ENCODE assay signal across 16 cellular contexts in genomic region chrX:46236411-46236810, GRCh38.
A peak's percentile ranks its signal among the peaks of the same experiment; 100 is the strongest.
DNase-seq lines count a peak whose midpoint lies in the region.
"Had no signal": no experiment of that assay in that cellular context is flagged by ENCODE, and none has a peak within 500 bp of the region (broad histone marks: within the 10 kb centered on the region; RNA-seq: fewer than 3 reads in every experiment).

No MANE protein-coding gene starts in this region.

- H3K27me3 Mint-ChIP-seq in activated naive CD8-positive, alpha-beta T cell = no peaks in the 10 kb centered on the region
- no peaks in the 10 kb centered on the region for H3K27me3 Mint-ChIP-seq in activated naive CD8-positive, alpha-beta T cell treated with anti-CD3 and anti-CD28 coated beads for 36 hours
- H3K27me3 Mint-ChIP-seq: B cell had no signal

- H3K27ac Mint-ChIP-seq in activated naive CD8-positive, alpha-beta T cell = peak overlapping the region; percentile 66
- H3K27ac Mint-ChIP-seq in activated naive CD8-positive, alpha-beta T cell treated with anti-CD3 and anti-CD28 coated beads for 36 hours = no peak overlapping the region
- H3K27ac Mint-ChIP-seq: B cell had no signal

- H3K4me3 Mint-ChIP-seq in activated naive CD8-positive, alpha-beta T cell = no peak overlapping the region
- H3K4me3 Mint-ChIP-seq in activated naive CD8-positive, alpha-beta T cell treated with anti-CD3 and anti-CD28 coated beads for 36 hours = no peak overlapping the region
- H3K4me3 Mint-ChIP-seq: B cell had no signal

- H3K9me3 Mint-ChIP-seq in activated naive CD8-positive, alpha-beta T cell (ENCODE audit: low read depth) = no peaks in the 10 kb centered on the region
- H3K9me3 Mint-ChIP-seq in activated naive CD8-positive, alpha-beta T cell treated with anti-CD3 and anti-CD28 coated beads for 36 hours = no peaks in the 10 kb centered on the region

- H3K4me1 Mint-ChIP-seq in activated naive CD8-positive, alpha-beta T cell (ENCODE audit: low read depth) = peaks cover 7% of the 10 kb centered on the region
- H3K4me1 Mint-ChIP-seq in activated naive CD8-positive, alpha-beta T cell treated with anti-CD3 and anti-CD28 coated beads for 36 hours = no peaks in the 10 kb centered on the region
- H3K4me1 Mint-ChIP-seq: B cell had no signal

- H3K36me3 Mint-ChIP-seq in activated naive CD8-positive, alpha-beta T cell = no peaks in the 10 kb centered on the region
- no peaks in the 10 kb centered on the region for H3K36me3 Mint-ChIP-seq in activated naive CD8-positive, alpha-beta T cell treated with anti-CD3 and anti-CD28 coated beads for 36 hours

- DNase-seq in activated naive CD8-positive, alpha-beta T cell treated with anti-CD3 and anti-CD28 coated beads for 36 hours = no peak
- peak; percentile 2 for DNase-seq in RKO (ENCODE audit: low spot score)
- DNase-seq in fibroblast of peridontal ligament (ENCODE audit: extremely low read depth) = peak; percentile 14
- no peak for DNase-seq in NCI-H1436 (lab: John Stamatoyannopoulos, UW)
- DNase-seq in stimulated activated CD4-positive, alpha-beta T cell treated with anti-CD3 and anti-CD28 coated beads, Interleukin-12 subunit alpha, Interleukin-12 subunit beta, amount 100 ng/mL, for 4 hours = no peak
- DNase-seq in SIG-M5 treated with dmso at 0.1 percent for 504 hours (lab: John Stamatoyannopoulos, UW; ENCODE audit: unreplicated experiment) = no peak
- DNase-seq: DMS79 treated with DMSO at 0.1 percent for 48 hours, GOT3, KG1, NCI-H1105 treated with DMSO at 0.1 percent for 48 hours, NCI-H1694 treated with DMSO at 0.1 percent for 48 hours, NCI-H510A, NCI-H774, PC-3 had no signal

Comparison
In these comparisons a context has a peak if more than half of its experiments do, and no peak if none do; other contexts are left out.
1. DNase-seq: peak in RKO (single experiment) and fibroblast of peridontal ligament (single experiment); none in activated naive CD8-positive, alpha-beta T cell treated with anti-CD3 and anti-CD28 coated beads for 36 hours (single experiment), NCI-H1436 (single experiment), stimulated activated CD4-positive, alpha-beta T cell treated with anti-CD3 and anti-CD28 coated beads, Interleukin-12 subunit alpha, Interleukin-12 subunit beta, amount 100 ng/mL, for 4 hours (single experiment) and SIG-M5 treated with dmso at 0.1 percent for 504 hours (single experiment).